9 cellular contexts compared by ENCODE assay signal in genomic region chr13:41007359-41008118, GRCh38. TPM values are rescaled to one million over a fixed set of nuclear protein-coding genes. Genes with fewer than 3 reads are reported as not detected.
A peak's percentile ranks its signal among the peaks of the same experiment; 100 is the strongest.
DNase-seq lines count a peak whose midpoint lies in the region; ATAC-seq, FAIRE-seq and TF ChIP-seq lines count a peak whose summit lies in the region.
"Had no signal": no experiment of that assay in that cellular context is flagged by ENCODE, and none has a peak within 500 bp of the region (broad histone marks: within the 10 kb centered on the region; RNA-seq: fewer than 3 reads in every experiment).

No MANE protein-coding gene starts in this region.

- no peaks in the 10 kb centered on the region for H3K36me3 ChIP-seq in PC-3 (ENCODE audit: low read depth, low read length)
- H3K36me3 ChIP-seq in esophagus squamous epithelium, result peaks cover 0 to 9% (median 0%) of the 10 kb centered on the region in 3 donors

- no peak for TF ChIP-seq POLR2A in esophagus squamous epithelium (IDR thresholded peaks at IDR 0.05)

- H3K9ac ChIP-seq in PC-3 (ENCODE audit: low read length), result no peak overlapping the region

- peaks cover 36% of the 10 kb centered on the region for H3K36me3 Mint-ChIP-seq in activated naive CD4-positive, alpha-beta T cell treated with anti-CD3 and anti-CD28 coated beads, Interleukin-2, amount 10 ng/mL, durations not matched to agents 7 days and 5 days
- H3K36me3 Mint-ChIP-seq in type B pancreatic cell, result no peaks in the 10 kb centered on the region

- no peaks in the 10 kb centered on the region for H3K9me3 ChIP-seq in PC-3 (ENCODE audit: low read length)
- H3K9me3 ChIP-seq in esophagus squamous epithelium, result no peaks in the 10 kb centered on the region

- no peaks in the 10 kb centered on the region for H3K9me2 ChIP-seq in PC-3 (replicated peaks; ENCODE audit: low read length)

- peaks cover 42% of the 10 kb centered on the region for H3K4me1 ChIP-seq in PC-3 (ENCODE audit: insufficient read depth, low read length)
- peaks cover 9 to 98% (median 21%) of the 10 kb centered on the region in 3 donors for H3K4me1 ChIP-seq in esophagus squamous epithelium

- intact Hi-C loops in PC-3 (cut with micrococcal nuclease), result loop anchor here (1.0 kb wide), 2 partner anchors 10 to 13 kb away; no protein-coding TSS in a partner anchor
- intact Hi-C loops in esophagus squamous epithelium (cut with DNase I), result no loop called here

- no TSS peak for BruUV-seq in PC-3 (replicated peaks; lab: Mats Ljungman, UMichigan)

- H3F3A ChIP-seq in PC-3 (ENCODE audit: low read length, unreplicated experiment), result no peaks in the 10 kb centered on the region

- peak overlapping the region; percentile 59 for H3K27ac ChIP-seq in PC-3 (ENCODE audit: low read length)
- H3K27ac ChIP-seq in esophagus squamous epithelium, result peak overlapping the region in 3 of 4 donors; percentile 8 to 66 (median 66)

- H3K4me3 ChIP-seq in PC-3 (ENCODE audit: low read length) (peak overlapping the region; percentile 38), esophagus squamous epithelium (no peak overlapping the region)

- no peaks in the 10 kb centered on the region for H4K20me1 ChIP-seq in PC-3 (ENCODE audit: low read length)

- no peak overlapping the region for H2AFZ ChIP-seq in PC-3 (ENCODE audit: low read length)

- H3K27me3 ChIP-seq in PC-3 (ENCODE audit: low read length) (no peaks in the 10 kb centered on the region), esophagus squamous epithelium (no peaks in the 10 kb centered on the region)

- peak; percentile 41; the same call in 1 of the 2 replicates for ATAC-seq in PC-3

- POLR2A ChIA-PET in PC-3 (lab: Charles Lee; ENCODE audit: unreplicated experiment), result no interaction called here

- H3K4me1 Mint-ChIP-seq in activated naive CD4-positive, alpha-beta T cell treated with anti-CD3 and anti-CD28 coated beads, Interleukin-2, amount 10 ng/mL, durations not matched to agents 7 days and 5 days, result peaks cover 76% of the 10 kb centered on the region
- peaks cover 22% of the 10 kb centered on the region for H3K4me1 Mint-ChIP-seq in type B pancreatic cell (ENCODE audit: unreplicated experiment)

- CTCF ChIA-PET in activated naive CD4-positive, alpha-beta T cell treated with anti-CD3 and anti-CD28 coated beads, Interleukin-2, amount 10 ng/mL, durations not matched to agents 7 days and 5 days (lab: Charles Lee), result interaction anchor here (1.0 to 2.0 kb wide), 3 partner anchors 11 to 28 kb away, joined by 3 to 7 read pairs (median 3); partner anchors contain the start of gene ELF1
- CTCF ChIA-PET in PC-3 (lab: Charles Lee), result no interaction called here

- WGBS in esophagus squamous epithelium, 2 donors, result 47 to 51% methylated on average over 5 of the region's 5 CpGs

- peak overlapping the region; percentile 73 for H3K4me3 Mint-ChIP-seq in activated naive CD4-positive, alpha-beta T cell treated with anti-CD3 and anti-CD28 coated beads, Interleukin-2, amount 10 ng/mL, durations not matched to agents 7 days and 5 days
- H3K4me3 Mint-ChIP-seq in type B pancreatic cell, result no peak overlapping the region

- TF ChIP-seq CTCF in PC-3 (conservative IDR thresholded peaks at IDR 0.05; ENCODE audit: low read depth, low read length) (no peak), esophagus squamous epithelium (IDR thresholded peaks at IDR 0.05) (peak in 1 of 6 experiments; percentile 8), type B pancreatic cell (conservative IDR thresholded peaks at IDR 0.05) (peak; percentile 36), GM20000 (IDR thresholded peaks at IDR 0.05; ENCODE audit: extremely low read depth, missing control alignments) (no peak)

- peak overlapping the region; percentile 76 for H3K4me2 ChIP-seq in PC-3 (ENCODE audit: low read length)

- DNase-seq in activated naive CD4-positive, alpha-beta T cell treated with anti-CD3 and anti-CD28 coated beads, Interleukin-2, amount 10 ng/mL, durations not matched to agents 7 days and 5 days, result no peak
- DNase-seq in activated naive CD4-positive, alpha-beta T cell treated with anti-CD3 and anti-CD28 coated beads, Interleukin-2, amount 50 U/mL, for 16 hours, result no peak
- peak; percentile 24 for DNase-seq in PC-3
- DNase-seq in esophagus squamous epithelium (lab: John Stamatoyannopoulos, UW), result no peak
- no peak for DNase-seq in type B pancreatic cell (ENCODE audit: extremely low spot score, unreplicated experiment)
- no peak for DNase-seq in GM20000 (ENCODE audit: low spot score)
- DNase-seq in urothelium cell line (ENCODE audit: low spot score), result no peak
- DNase-seq in NCI-H187 treated with DMSO at 0.1 percent for 48 hours (lab: John Stamatoyannopoulos, UW), result no peak
- DNase-seq: cortex of kidney had no signal

- peaks cover 62% of the 10 kb centered on the region for H3K79me2 ChIP-seq in PC-3 (ENCODE audit: low read length)

- no peak for FAIRE-seq in urothelium cell line (lab: Jason Lieb, UNC)

- H3K9me3 Mint-ChIP-seq in activated naive CD4-positive, alpha-beta T cell treated with anti-CD3 and anti-CD28 coated beads, Interleukin-2, amount 10 ng/mL, durations not matched to agents 7 days and 5 days, result no peaks in the 10 kb centered on the region
- H3K9me3 Mint-ChIP-seq in type B pancreatic cell, result peaks cover 5% of the 10 kb centered on the region

- no peaks in the 10 kb centered on the region for H3K27me3 Mint-ChIP-seq in activated naive CD4-positive, alpha-beta T cell treated with anti-CD3 and anti-CD28 coated beads, Interleukin-2, amount 10 ng/mL, durations not matched to agents 7 days and 5 days
- H3K27me3 Mint-ChIP-seq in type B pancreatic cell, result no peaks in the 10 kb centered on the region

- peak overlapping the region; percentile 67 for H3K27ac Mint-ChIP-seq in activated naive CD4-positive, alpha-beta T cell treated with anti-CD3 and anti-CD28 coated beads, Interleukin-2, amount 10 ng/mL, durations not matched to agents 7 days and 5 days
- no peak overlapping the region for H3K27ac Mint-ChIP-seq in type B pancreatic cell

RNA-seq across cellular contexts. Expression of gene ELF1, which starts 11.6 kb away (rescaled TPM):
- 15.3 and 17.7 TPM in 2 replicates for total RNA-seq in PC-3 (2014; rRNA removed)
- 10 to 100 TPM; 61.9 to 84.5 (median 71.5) TPM for total RNA-seq in esophagus squamous epithelium
- 47.4 and 97.2 TPM in 2 replicates for total RNA-seq in type B pancreatic cell (ENCODE audit: low replicate concordance)

RNA-seq across cellular contexts. Expression of gene WBP4, which starts 53.8 kb away (rescaled TPM):
- total RNA-seq in PC-3 (2014; rRNA removed) (6.4 and 7.3 TPM in 2 replicates), esophagus squamous epithelium (10 to 100 TPM in 1 of 4 donors, 1 to 10 TPM in 3; 6.1 to 12.6 (median 7.1) TPM), type B pancreatic cell (ENCODE audit: low replicate concordance) (5.6 and 7.9 TPM in 2 replicates)
